17 cellular contexts compared by ENCODE assay signal in the genomic region with DNA sequence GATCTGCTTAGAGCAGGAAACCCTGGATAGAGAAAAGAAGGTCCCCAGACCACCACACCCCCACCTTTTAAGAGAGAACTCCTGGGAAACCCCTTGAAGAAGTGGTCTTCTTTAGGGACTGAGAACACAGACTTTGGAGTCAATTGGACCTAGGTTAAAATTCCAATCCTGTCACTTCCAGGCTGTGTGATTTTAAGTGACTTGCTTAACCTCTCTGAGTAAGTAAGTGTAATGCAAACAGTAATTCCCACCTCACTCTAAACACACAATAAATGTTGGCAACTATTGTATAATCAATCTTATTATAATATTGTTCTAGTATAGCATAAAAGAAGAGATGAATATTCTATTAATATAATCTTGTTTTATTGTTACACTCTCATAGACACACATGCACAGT. TPM values are rescaled to one million over a fixed set of nuclear protein-coding genes. Genes with fewer than 3 reads are reported as not detected.
A peak's percentile ranks its signal among the peaks of the same experiment; 100 is the strongest.
DNase-seq lines count a peak whose midpoint lies in the region; ATAC-seq and TF ChIP-seq lines count a peak whose summit lies in the region.
"Had no signal": no experiment of that assay in that cellular context is flagged by ENCODE, and none has a peak within 500 bp of the region (broad histone marks: within the 10 kb centered on the region; RNA-seq: fewer than 3 reads in every experiment).

No MANE protein-coding gene starts in this region.

- no peak for ATAC-seq in Panc1
- ATAC-seq in effector memory CD8-positive, alpha-beta T cell (replicated peaks): no peak
- ATAC-seq: heart right ventricle had no signal

- peak overlapping the region; percentile 81 for H3K27ac Mint-ChIP-seq in T-helper 1 cell treated with Interleukin-12 subunit alpha and Interleukin-12 subunit beta and Interleukin-4 antibody, amounts not matched to agents 30 μg/mL and 1 μg/mL, for 36 hours
- peak overlapping the region; percentile 70 to 82 for H3K27ac Mint-ChIP-seq in effector memory CD8-positive, alpha-beta T cell

- no peak overlapping the region for H3K4me3 ChIP-seq in Panc1 (ENCODE audit: low read depth in 2 of 2, low read length in 2 of 2)
- peak overlapping the region in 2 of 3 donors; percentile 77 to 78 for H3K4me3 ChIP-seq in skeletal muscle tissue (ENCODE audit: low read length in 3 of 3)
- H3K4me3 ChIP-seq: lung, SK-N-MC had no signal

- in situ Hi-C loops in Panc1 (cut with HindIII; ENCODE audit: low pct_unique_long_range_greater_than_20kb, low sequenced_read_pairs): no loop called here

- TF ChIP-seq CTCF in Panc1 (IDR thresholded peaks at IDR 0.05): no peak

- no peaks in the 10 kb centered on the region for H3K9me3 ChIP-seq in Panc1 (ENCODE audit: control insufficient read depth, insufficient read depth, low read depth, low read length)
- no peaks in the 10 kb centered on the region for H3K9me3 ChIP-seq in skeletal muscle tissue (ENCODE audit: control insufficient read depth in 3 of 3, low read length in 3 of 3)
- H3K9me3 ChIP-seq: heart right ventricle had no signal

- H3K4me1 ChIP-seq in Panc1 (ENCODE audit: control insufficient read depth, insufficient read depth, low read length) (peaks cover 14% of the 10 kb centered on the region), skeletal muscle tissue (ENCODE audit: control insufficient read depth in 3 of 3, insufficient read depth in 3 of 3, low read length in 3 of 3) (peaks cover 66 to 74% (median 72%) of the 10 kb centered on the region in 3 donors)

- H3K27me3 ChIP-seq in Panc1 (ENCODE audit: control insufficient read depth, insufficient read depth, low read length) (no peaks in the 10 kb centered on the region), skeletal muscle tissue (ENCODE audit: control insufficient read depth in 3 of 3, insufficient read depth in 3 of 3, low read length in 3 of 3) (no peaks in the 10 kb centered on the region)
- H3K27me3 ChIP-seq: heart right ventricle had no signal

- H3K4me1 Mint-ChIP-seq in T-helper 1 cell treated with Interleukin-12 subunit alpha and Interleukin-12 subunit beta and Interleukin-4 antibody, amounts not matched to agents 30 μg/mL and 1 μg/mL, for 36 hours (ENCODE audit: low read depth): peaks cover 31% of the 10 kb centered on the region
- peaks cover 41 to 54% of the 10 kb centered on the region in 2 donors for H3K4me1 Mint-ChIP-seq in effector memory CD8-positive, alpha-beta T cell (ENCODE audit: low read depth in 2 of 2)

- CTCF ChIA-PET in Panc1 (lab: Charles Lee): no interaction called here

- peaks cover 1% of the 10 kb centered on the region for H3K36me3 Mint-ChIP-seq in T-helper 1 cell treated with Interleukin-12 subunit alpha and Interleukin-12 subunit beta and Interleukin-4 antibody, amounts not matched to agents 30 μg/mL and 1 μg/mL, for 36 hours (ENCODE audit: low read depth)
- peaks cover 30% of the 10 kb centered on the region for H3K36me3 Mint-ChIP-seq in effector memory CD8-positive, alpha-beta T cell (ENCODE audit: insufficient read depth)

- BruUV-seq in Panc1 (replicated peaks; lab: Mats Ljungman, UMichigan): TSS peak; percentile 62

- no peaks in the 10 kb centered on the region for H3K27me3 Mint-ChIP-seq in T-helper 1 cell treated with Interleukin-12 subunit alpha and Interleukin-12 subunit beta and Interleukin-4 antibody, amounts not matched to agents 30 μg/mL and 1 μg/mL, for 36 hours (ENCODE audit: low read depth)
- no peaks in the 10 kb centered on the region for H3K27me3 Mint-ChIP-seq in effector memory CD8-positive, alpha-beta T cell

- no peak for DNase-seq in T-helper 1 cell
- no peak for DNase-seq in Panc1 (ENCODE audit: low read depth, low spot score)
- no peak for DNase-seq in effector memory CD8-positive, alpha-beta T cell
- no peak for DNase-seq in effector CD8-positive, alpha-beta T cell (lab: John Stamatoyannopoulos, UW)
- DNase-seq in activated gamma-delta T cell (lab: John Stamatoyannopoulos, UW): no peak
- DNase-seq in T-helper 9 cell: no peak
- DNase-seq: 8988T, amniotic stem cell, heart right ventricle, NCI-H510A had no signal

- H3K4me3 Mint-ChIP-seq in T-helper 1 cell treated with Interleukin-12 subunit alpha and Interleukin-12 subunit beta and Interleukin-4 antibody, amounts not matched to agents 30 μg/mL and 1 μg/mL, for 36 hours: peak overlapping the region; percentile 62
- H3K4me3 Mint-ChIP-seq in effector memory CD8-positive, alpha-beta T cell: peak overlapping the region; percentile 49 to 59

- POLR2A ChIA-PET in Panc1 (lab: Charles Lee): interaction anchor here (0.6 kb wide), 1 partner anchor 130 kb away, joined by 4 read pairs; no protein-coding TSS in a partner anchor

- H3K27ac ChIP-seq in Panc1 (ENCODE audit: low read length) (no peak overlapping the region; the same call in 1 of the 2 replicates), skeletal muscle tissue (ENCODE audit: low read depth, low read length) (peak overlapping the region; percentile 45)
- H3K27ac ChIP-seq: HL-60, SK-N-MC had no signal

- intact Hi-C loops in Panc1 (cut with micrococcal nuclease; ENCODE audit: unreplicated experiment): loop anchor here (10.0 kb wide), 1 partner anchor 53 kb away; a partner anchor contains a TSS

- peak overlapping the region in 2 of 3 donors; percentile 81 to 87 for H3K9ac ChIP-seq in skeletal muscle tissue (ENCODE audit: low read depth in 1 of 3, low read length in 3 of 3)

- no peaks in the 10 kb centered on the region; the same call in 1 of the 2 replicates for H3K36me3 ChIP-seq in Panc1 (ENCODE audit: control insufficient read depth, insufficient read depth, low read length)
- peaks cover 0 to 3% (median 0%) of the 10 kb centered on the region in 3 donors for H3K36me3 ChIP-seq in skeletal muscle tissue (ENCODE audit: control insufficient read depth in 3 of 3, insufficient read depth in 3 of 3, low read length in 3 of 3)
- H3K36me3 ChIP-seq: heart right ventricle had no signal

- no peaks in the 10 kb centered on the region for H3K9me3 Mint-ChIP-seq in T-helper 1 cell treated with Interleukin-12 subunit alpha and Interleukin-12 subunit beta and Interleukin-4 antibody, amounts not matched to agents 30 μg/mL and 1 μg/mL, for 36 hours
- no peaks in the 10 kb centered on the region for H3K9me3 Mint-ChIP-seq in effector memory CD8-positive, alpha-beta T cell

RNA-seq across cellular contexts. Expression of a gene that starts 3.3 kb away (rescaled TPM):
- 13.3 TPM for total RNA-seq in Panc1 (2021; ENCODE audit: unreplicated experiment)
- 14.9 TPM for polyA plus RNA-seq in Panc1 (2012; ENCODE audit: insufficient read length)
- total RNA-seq in skeletal muscle tissue: 7.8 TPM

RNA-seq across cellular contexts. Expression of a gene that starts 15.0 kb away (rescaled TPM):
- 0.18 TPM for total RNA-seq in Panc1 (2021; ENCODE audit: unreplicated experiment)
- polyA plus RNA-seq in Panc1 (2012; ENCODE audit: insufficient read length): 0.16 TPM
- 0.52 TPM for total RNA-seq in skeletal muscle tissue
- total RNA-seq: heart right ventricle, pulmonary artery endothelial cell, subcutaneous adipose tissue had no signal

RNA-seq across cellular contexts. Expression of a gene that starts 47.6 kb away (rescaled TPM):
- total RNA-seq in Panc1 (2021; ENCODE audit: unreplicated experiment) (3.0 TPM), skeletal muscle tissue (1.6 TPM)
- polyA plus RNA-seq in Panc1 (2012; ENCODE audit: insufficient read length): 4.9 TPM

RNA-seq across cellular contexts. Expression of a gene that starts 48.4 kb away (rescaled TPM):
- total RNA-seq in Panc1 (2021; ENCODE audit: unreplicated experiment): 1.6 TPM
- polyA plus RNA-seq in Panc1 (2012; ENCODE audit: insufficient read length): 1.3 TPM
- total RNA-seq in skeletal muscle tissue: 2.6 TPM

RNA-seq across cellular contexts. Expression of a gene that starts 55.3 kb away (rescaled TPM):
- total RNA-seq in Panc1 (2021; ENCODE audit: unreplicated experiment) (234 TPM), skeletal muscle tissue (92.4 TPM)
- 179 TPM for polyA plus RNA-seq in Panc1 (2012; ENCODE audit: insufficient read length)

Comparison
In these comparisons a context has a peak if more than half of its experiments do, and no peak if none do; other contexts are left out.
1. H3K4me3 ChIP-seq: peak in skeletal muscle tissue (2 of 3); none in Panc1 (0 of 2).